23 cellular contexts compared by ENCODE assay signal in genomic region chr1:20339811-20340457, GRCh38. TPM values are rescaled to one million over a fixed set of nuclear protein-coding genes. Genes with fewer than 3 reads are reported as not detected.
DNase-seq lines count a peak whose midpoint lies in the region; ATAC-seq and TF ChIP-seq lines count a peak whose summit lies in the region.
"Had no signal": no experiment of that assay in that cellular context is flagged by ENCODE, and none has a peak within 500 bp of the region (broad histone marks: within the 10 kb centered on the region; RNA-seq: fewer than 3 reads in every experiment).

No MANE protein-coding gene starts in this region.

- H4K91ac ChIP-seq in neuronal stem cell (ENCODE audit: low read depth, low read length, poor library complexity): no peak overlapping the region

- peaks cover 0 to 23% (median 0%) of the 10 kb centered on the region in 3 experiments for H3K27me3 ChIP-seq in neuronal stem cell (ENCODE audit: control insufficient read depth in 3 of 3, insufficient read depth in 3 of 3, low read depth in 1 of 3, low read length in 3 of 3)

- no peak overlapping the region for H2BK12ac ChIP-seq in neuronal stem cell (ENCODE audit: low read length)

- H2AK5ac ChIP-seq in neuronal stem cell (ENCODE audit: low read depth, low read length): no peak overlapping the region

- H3K9me3 ChIP-seq in neuronal stem cell (replicated peaks in 1 of 2; ENCODE audit: control insufficient read depth in 2 of 2, insufficient read depth in 1 of 2, low read depth in 1 of 2, low read length in 2 of 2): no peaks in the 10 kb centered on the region
- H3K9me3 ChIP-seq: upper lobe of right lung had no signal

- H3K79me1 ChIP-seq in neuronal stem cell (ENCODE audit: low read depth, low read length): no peaks in the 10 kb centered on the region

- no peak overlapping the region for H3K18ac ChIP-seq in neuronal stem cell (ENCODE audit: low read length)

- intact Hi-C loops in activated T-helper 1 cell treated with anti-CD3 and anti-CD28 coated beads, Interleukin-12 subunit alpha, Interleukin-12 subunit beta, Interleukin-2, Interleukin-4 antibody, amounts not matched to agents 30 ng/mL and 10 ng/mL and 1 ng/mL, durations not matched to agents 14 hours and 24 hours and 36 hours (cut with micrococcal nuclease): no loop called here

- H4K8ac ChIP-seq in neuronal stem cell (ENCODE audit: low read depth, low read length): no peak overlapping the region

- POLR2A ChIA-PET in WTC11 (lab: Charles Lee): interaction anchor here (1.0 kb wide), 1 partner anchor 147 kb away, joined by 3 read pairs; no protein-coding TSS in a partner anchor

- H3K27ac Mint-ChIP-seq in WTC11: no peak overlapping the region; the same call in 1 of the 2 replicates
- H3K27ac Mint-ChIP-seq in activated T-helper 1 cell treated with anti-CD3 and anti-CD28 coated beads, Interleukin-12 subunit alpha, Interleukin-12 subunit beta, Interleukin-2, Interleukin-4 antibody, amounts not matched to agents 30 ng/mL and 10 ng/mL and 1 ng/mL, durations not matched to agents 14 hours and 24 hours and 36 hours: no peak overlapping the region
- H3K27ac Mint-ChIP-seq: activated naive CD8-positive, alpha-beta T cell; HFFc6 had no signal

- no peak overlapping the region for H3K4me2 ChIP-seq in neuronal stem cell (ENCODE audit: insufficient read depth, low read length, poor library complexity, severe bottlenecking)

- no peak overlapping the region for H3K4ac ChIP-seq in neuronal stem cell (ENCODE audit: low read length)

- peak overlapping the region; percentile 42 for H3K14ac ChIP-seq in neuronal stem cell (ENCODE audit: low read length)

- no CpG with 5 or more reads among the region's 9 CpGs for WGBS in neuronal stem cell (ENCODE audit: extremely low coverage in 2 of 2, insufficient read length in 2 of 2, insufficient replicate concordance in 1 of 2), 2 donors

- no peak for TF ChIP-seq CTCF in WTC11 (IDR thresholded peaks at IDR 0.05)

- H3K36me3 ChIP-seq in neuronal stem cell (replicated peaks in 1 of 2; ENCODE audit: control insufficient read depth in 2 of 2, insufficient read depth in 2 of 2, low read length in 2 of 2): no peaks in the 10 kb centered on the region
- H3K36me3 ChIP-seq: upper lobe of right lung had no signal

- H3K9ac ChIP-seq in neuronal stem cell (ENCODE audit: low read depth, low read length, poor library complexity): no peak overlapping the region

- no peaks in the 10 kb centered on the region for H3K9me3 Mint-ChIP-seq in WTC11
- no peaks in the 10 kb centered on the region for H3K9me3 Mint-ChIP-seq in activated T-helper 1 cell treated with anti-CD3 and anti-CD28 coated beads, Interleukin-12 subunit alpha, Interleukin-12 subunit beta, Interleukin-2, Interleukin-4 antibody, amounts not matched to agents 30 ng/mL and 10 ng/mL and 1 ng/mL, durations not matched to agents 14 hours and 24 hours and 36 hours
- H3K9me3 Mint-ChIP-seq: HFFc6; stimulated activated naive CD8-positive, alpha-beta T cell treated with anti-CD3 and anti-CD28 coated beads, Interleukin-15, amount 100 ng/mL, for 72 hours had no signal

- H2BK120ac ChIP-seq in neuronal stem cell (ENCODE audit: low read depth, low read length): no peak overlapping the region

- peaks cover 20% of the 10 kb centered on the region for H3K27me3 Mint-ChIP-seq in WTC11 (ENCODE audit: low read depth)
- peaks cover 32% of the 10 kb centered on the region for H3K27me3 Mint-ChIP-seq in activated T-helper 1 cell treated with anti-CD3 and anti-CD28 coated beads, Interleukin-12 subunit alpha, Interleukin-12 subunit beta, Interleukin-2, Interleukin-4 antibody, amounts not matched to agents 30 ng/mL and 10 ng/mL and 1 ng/mL, durations not matched to agents 14 hours and 24 hours and 36 hours (ENCODE audit: insufficient read depth)

- H2AFZ ChIP-seq in neuronal stem cell (ENCODE audit: low read length): no peak overlapping the region

- ATAC-seq in WTC11: peak; percentile 22; the same call in 1 of the 2 replicates
- ATAC-seq: left ventricle myocardium superior; stimulated activated naive CD8-positive, alpha-beta T cell treated with anti-CD3 and anti-CD28 coated beads, Interleukin-15, amount 100 ng/mL, for 72 hours; upper lobe of right lung had no signal

- no peak overlapping the region for H3K4me3 Mint-ChIP-seq in WTC11
- H3K4me3 Mint-ChIP-seq in activated T-helper 1 cell treated with anti-CD3 and anti-CD28 coated beads, Interleukin-12 subunit alpha, Interleukin-12 subunit beta, Interleukin-2, Interleukin-4 antibody, amounts not matched to agents 30 ng/mL and 10 ng/mL and 1 ng/mL, durations not matched to agents 14 hours and 24 hours and 36 hours: no peak overlapping the region
- H3K4me3 Mint-ChIP-seq: activated naive CD8-positive, alpha-beta T cell; HFFc6; stimulated activated naive CD8-positive, alpha-beta T cell treated with anti-CD3 and anti-CD28 coated beads, Interleukin-15, amount 100 ng/mL, for 72 hours had no signal

- peak overlapping the region in 1 of 2 donors; percentile 46 for H3K4me3 ChIP-seq in neuronal stem cell (ENCODE audit: low read length in 2 of 2)
- H3K4me3 ChIP-seq: upper lobe of right lung had no signal

- H3K23ac ChIP-seq in neuronal stem cell (ENCODE audit: low read depth, low read length, poor library complexity): no peak overlapping the region

- H3K4me1 Mint-ChIP-seq in WTC11: peaks cover 33% of the 10 kb centered on the region
- no peaks in the 10 kb centered on the region for H3K4me1 Mint-ChIP-seq in activated T-helper 1 cell treated with anti-CD3 and anti-CD28 coated beads, Interleukin-12 subunit alpha, Interleukin-12 subunit beta, Interleukin-2, Interleukin-4 antibody, amounts not matched to agents 30 ng/mL and 10 ng/mL and 1 ng/mL, durations not matched to agents 14 hours and 24 hours and 36 hours (ENCODE audit: low read depth)

- H3K36me3 Mint-ChIP-seq in WTC11: no peaks in the 10 kb centered on the region
- no peaks in the 10 kb centered on the region for H3K36me3 Mint-ChIP-seq in activated T-helper 1 cell treated with anti-CD3 and anti-CD28 coated beads, Interleukin-12 subunit alpha, Interleukin-12 subunit beta, Interleukin-2, Interleukin-4 antibody, amounts not matched to agents 30 ng/mL and 10 ng/mL and 1 ng/mL, durations not matched to agents 14 hours and 24 hours and 36 hours (ENCODE audit: low read depth)
- H3K36me3 Mint-ChIP-seq: activated naive CD8-positive, alpha-beta T cell had no signal

- peak; percentile 4 to 25 for DNase-seq in NCI-H446 (lab: John Stamatoyannopoulos, UW)
- no peak for DNase-seq in NCI-H446 treated with DMSO at 0.1 percent for 48 hours (lab: John Stamatoyannopoulos, UW)
- peak; percentile 74 for DNase-seq in NCI-H1092 (lab: John Stamatoyannopoulos, UW)
- DNase-seq in WTC11 (ENCODE audit: low spot score): no peak
- DNase-seq in neuronal stem cell (ENCODE audit: low spot score): peak; percentile 45
- no peak for DNase-seq in HuH-7 (ENCODE audit: low spot score)
- DNase-seq in activated T-cell treated with anti-CD3 and anti-CD28 coated beads for 4 hours: no peak
- no peak for DNase-seq in activated T-helper 1 cell treated with anti-CD3 and anti-CD28 coated beads, Interleukin-12 subunit alpha, Interleukin-12 subunit beta, Interleukin-2, Interleukin-4 antibody, amounts not matched to agents 30 ng/mL and 10 ng/mL and 1 ng/mL, durations not matched to agents 14 hours and 24 hours and 36 hours (ENCODE audit: low spot score)
- DNase-seq: activated CD4-positive, alpha-beta T cell treated with anti-CD3 and anti-CD28 coated beads for 48 hours; effector CD4-positive, alpha-beta T cell; GDM1; HFFc6; KBM-7; left ventricle myocardium superior; SIG-M5; stimulated activated CD4-positive, alpha-beta T cell treated with anti-CD3 and anti-CD28 coated beads, Interleukin-15, amount 100 ng/mL, for 24 hours; stimulated activated naive CD8-positive, alpha-beta T cell treated with anti-CD3 and anti-CD28 coated beads, Interleukin-15, amount 100 ng/mL, for 72 hours; T1000; upper lobe of right lung had no signal

- CTCF ChIA-PET in WTC11 (lab: Charles Lee): interaction anchor here (0.6 to 1.2 kb wide), 5 partner anchors 10 to 154 kb away, joined by 3 to 4 read pairs (median 3); no protein-coding TSS in a partner anchor

- H2BK5ac ChIP-seq in neuronal stem cell (ENCODE audit: low read length): no peak overlapping the region

- H3K4me1 ChIP-seq in neuronal stem cell (ENCODE audit: control insufficient read depth in 2 of 2, insufficient read depth in 1 of 2, low read depth in 1 of 2, low read length in 2 of 2): peaks cover 0 to 19% of the 10 kb centered on the region in 2 donors
- H3K4me1 ChIP-seq: upper lobe of right lung had no signal

- H3K27ac ChIP-seq in neuronal stem cell (replicated peaks; ENCODE audit: low read length): no peak overlapping the region
- H3K27ac ChIP-seq: upper lobe of right lung had no signal

- H2BK15ac ChIP-seq in neuronal stem cell (ENCODE audit: low read length): no peak overlapping the region

TF ChIP-seq in WTC11, 78 proteins besides CTCF, POLR2A, EP300 and RAD21 (continues in another document):
- TF ChIP-seq ZNF396 (CRISPR knock-in tag; IDR thresholded peaks at IDR 0.05; ENCODE audit: borderline replicate concordance) (no peak), MYBL2 (CRISPR knock-in tag; IDR thresholded peaks at IDR 0.05) (no peak)
- TF ChIP-seq, protein P1, sequence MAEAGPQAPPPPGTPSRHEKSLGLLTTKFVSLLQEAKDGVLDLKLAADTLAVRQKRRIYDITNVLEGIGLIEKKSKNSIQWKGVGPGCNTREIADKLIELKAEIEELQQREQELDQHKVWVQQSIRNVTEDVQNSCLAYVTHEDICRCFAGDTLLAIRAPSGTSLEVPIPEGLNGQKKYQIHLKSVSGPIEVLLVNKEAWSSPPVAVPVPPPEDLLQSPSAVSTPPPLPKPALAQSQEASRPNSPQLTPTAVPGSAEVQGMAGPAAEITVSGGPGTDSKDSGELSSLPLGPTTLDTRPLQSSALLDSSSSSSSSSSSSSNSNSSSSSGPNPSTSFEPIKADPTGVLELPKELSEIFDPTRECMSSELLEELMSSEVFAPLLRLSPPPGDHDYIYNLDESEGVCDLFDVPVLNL (CRISPR knock-in tag; IDR thresholded peaks at IDR 0.05; ENCODE audit: borderline replicate concordance, low read depth): no peak

RNA-seq across cellular contexts. Expression of gene VWA5B1, which starts 49.3 kb away (rescaled TPM):
- 1.1 to 1.5 TPM (median 1.4 TPM) in 3 replicates for total RNA-seq in WTC11 (2021)
- polyA plus RNA-seq in neuronal stem cell (2013, experiment 1 of 2): 0.14 TPM
- polyA plus RNA-seq in neuronal stem cell (2013, experiment 2 of 2): 0.15 TPM
- 0.05 TPM in 1 of 2 replicates, not detected in the other for total RNA-seq in activated T-helper 1 cell treated with anti-CD3 and anti-CD28 coated beads, Interleukin-12 subunit alpha, Interleukin-12 subunit beta, Interleukin-2, Interleukin-4 antibody, amounts not matched to agents 30 ng/mL and 10 ng/mL and 1 ng/mL, durations not matched to agents 14 hours and 24 hours and 36 hours
- total RNA-seq: bronchial epithelial cell, HFFc6, left ventricle myocardium superior, pulmonary artery endothelial cell had no signal
- polyA plus RNA-seq: AG04450 had no signal

Comparison
In these comparisons a context has a peak if more than half of its experiments do, and no peak if none do; other contexts are left out.
1. DNase-seq: peak in NCI-H446 (2 of 2), NCI-H1092 (single experiment) and neuronal stem cell (single experiment); none in NCI-H446 treated with DMSO at 0.1 percent for 48 hours (single experiment), WTC11 (single experiment), HuH-7 (single experiment), activated T-cell treated with anti-CD3 and anti-CD28 coated beads for 4 hours (single experiment) and activated T-helper 1 cell treated with anti-CD3 and anti-CD28 coated beads, Interleukin-12 subunit alpha, Interleukin-12 subunit beta, Interleukin-2, Interleukin-4 antibody, amounts not matched to agents 30 ng/mL and 10 ng/mL and 1 ng/mL, durations not matched to agents 14 hours and 24 hours and 36 hours (single experiment).